In genomic region chr6:8064638-8065518, GRCh38 we compare ENCODE assay signal across 1 cellular context.
TF ChIP-seq lines count a peak whose summit lies in the region.

No MANE protein-coding gene starts in this region.

TF ChIP-seq in GM23338, 12 proteins besides CTCF, POLR2A, EP300 and RAD21 (continued from another document):
- no peak for TF ChIP-seq ZNF462 (CRISPR knock-in tag; IDR thresholded peaks at IDR 0.05)
- TF ChIP-seq, protein P1, sequence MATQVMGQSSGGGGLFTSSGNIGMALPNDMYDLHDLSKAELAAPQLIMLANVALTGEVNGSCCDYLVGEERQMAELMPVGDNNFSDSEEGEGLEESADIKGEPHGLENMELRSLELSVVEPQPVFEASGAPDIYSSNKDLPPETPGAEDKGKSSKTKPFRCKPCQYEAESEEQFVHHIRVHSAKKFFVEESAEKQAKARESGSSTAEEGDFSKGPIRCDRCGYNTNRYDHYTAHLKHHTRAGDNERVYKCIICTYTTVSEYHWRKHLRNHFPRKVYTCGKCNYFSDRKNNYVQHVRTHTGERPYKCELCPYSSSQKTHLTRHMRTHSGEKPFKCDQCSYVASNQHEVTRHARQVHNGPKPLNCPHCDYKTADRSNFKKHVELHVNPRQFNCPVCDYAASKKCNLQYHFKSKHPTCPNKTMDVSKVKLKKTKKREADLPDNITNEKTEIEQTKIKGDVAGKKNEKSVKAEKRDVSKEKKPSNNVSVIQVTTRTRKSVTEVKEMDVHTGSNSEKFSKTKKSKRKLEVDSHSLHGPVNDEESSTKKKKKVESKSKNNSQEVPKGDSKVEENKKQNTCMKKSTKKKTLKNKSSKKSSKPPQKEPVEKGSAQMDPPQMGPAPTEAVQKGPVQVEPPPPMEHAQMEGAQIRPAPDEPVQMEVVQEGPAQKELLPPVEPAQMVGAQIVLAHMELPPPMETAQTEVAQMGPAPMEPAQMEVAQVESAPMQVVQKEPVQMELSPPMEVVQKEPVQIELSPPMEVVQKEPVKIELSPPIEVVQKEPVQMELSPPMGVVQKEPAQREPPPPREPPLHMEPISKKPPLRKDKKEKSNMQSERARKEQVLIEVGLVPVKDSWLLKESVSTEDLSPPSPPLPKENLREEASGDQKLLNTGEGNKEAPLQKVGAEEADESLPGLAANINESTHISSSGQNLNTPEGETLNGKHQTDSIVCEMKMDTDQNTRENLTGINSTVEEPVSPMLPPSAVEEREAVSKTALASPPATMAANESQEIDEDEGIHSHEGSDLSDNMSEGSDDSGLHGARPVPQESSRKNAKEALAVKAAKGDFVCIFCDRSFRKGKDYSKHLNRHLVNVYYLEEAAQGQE (IDR thresholded peaks at IDR 0.05; ENCODE audit: unreplicated experiment): no peak
- no peak for TF ChIP-seq ETS1 (IDR thresholded peaks at IDR 0.05)
- no peak for TF ChIP-seq ZNF331 (CRISPR knock-in tag; IDR thresholded peaks at IDR 0.05; ENCODE audit: low read depth)
- TF ChIP-seq STAT1 (IDR thresholded peaks at IDR 0.05; ENCODE audit: unreplicated experiment): no peak
